16 cellular contexts compared by ENCODE assay signal in genomic region chr2:28449126-28449488, GRCh38. TPM values are rescaled to one million over a fixed set of nuclear protein-coding genes. Genes with fewer than 3 reads are reported as not detected.
DNase-seq lines count a peak whose midpoint lies in the region; ATAC-seq, FAIRE-seq and TF ChIP-seq lines count a peak whose summit lies in the region.
"Had no signal": no experiment of that assay in that cellular context is flagged by ENCODE, and none has a peak within 500 bp of the region (broad histone marks: within the 10 kb centered on the region; RNA-seq: fewer than 3 reads in every experiment).

No MANE protein-coding gene starts in this region.

- H3K9me3 Mint-ChIP-seq in CD14-positive monocyte (no peaks in the 10 kb centered on the region), HFFc6 (no peaks in the 10 kb centered on the region)
- H3K9me3 Mint-ChIP-seq: nephron, T-cell had no signal

- H3K4me1 ChIP-seq in K562 (replicated peaks in 1 of 2; ENCODE audit: control insufficient read depth in 2 of 2, insufficient read depth in 2 of 2, low read length in 2 of 2) (peaks cover 7 to 10% of the 10 kb centered on the region in 2 experiments; a peak in 4 of 5 replicates), sigmoid colon (peaks cover 0 to 6% (median 0%) of the 10 kb centered on the region in 4 donors), prostate gland (replicated peaks) (no peaks in the 10 kb centered on the region)

- no peaks in the 10 kb centered on the region for H3K9me1 ChIP-seq in K562 (ENCODE audit: control insufficient read depth, insufficient read depth, low read length)

- H3K27me3 Mint-ChIP-seq in CD14-positive monocyte (ENCODE audit: low read depth in 3 of 3) (peaks cover 0 to 2% (median under 1%) of the 10 kb centered on the region in 3 donors), HFFc6 (ENCODE audit: insufficient read depth) (no peaks in the 10 kb centered on the region; the same call in 1 of the 2 replicates)
- H3K27me3 Mint-ChIP-seq: T-cell had no signal

- POLR2A ChIA-PET in K562 (lab: Yijun Ruan, JAX) = interaction anchor here (0.6 kb wide), 1 partner anchor 129 kb away, joined by 3 read pairs; no protein-coding TSS in a partner anchor

- CTCF ChIA-PET in K562 (lab: Yijun Ruan, JAX; ENCODE audit: low intra/inter-chr PET ratio) = no interaction called here

- no peak for DNase-seq in CD14-positive monocyte (ENCODE audit: low spot score)
- no peak for DNase-seq in HFFc6
- no peak for DNase-seq in K562 (ENCODE audit: extremely low read depth in 1 of 4, low spot score in 3 of 4)
- peak; percentile 61 for DNase-seq in sigmoid colon
- no peak for DNase-seq in NCI-H2029 treated with DMSO at 0.1 percent for 48 hours (lab: John Stamatoyannopoulos, UW)
- no peak for DNase-seq in NCI-H2196 treated with DMSO at 0.1 percent for 48 hours (lab: John Stamatoyannopoulos, UW; ENCODE audit: unreplicated experiment)
- DNase-seq in prostate gland (ENCODE audit: low spot score) = no peak
- DNase-seq: C1 segment of cervical spinal cord, DND-41, left ventricle myocardium inferior, NCI-H2107, NCI-H748 treated with DMSO at 0.1 percent for 48 hours had no signal

- intact Hi-C loops in CD14-positive monocyte (cut with micrococcal nuclease) (loop anchor here in 1 of 2 donors (5.0 kb wide), 1 partner anchor 42 kb away; no protein-coding TSS in a partner anchor), K562 (cut with micrococcal nuclease) (no loop called here), sigmoid colon (cut with DNase I) (no loop called here), prostate gland (cut with DNase I) (no loop called here)

- in situ Hi-C loops in K562 (cut with MboI) = no loop called here

- 0 out of 2 replicates have a peak, but pooled peaks cover 7% of the 10 kb centered on the region for H4K20me1 ChIP-seq in K562 (replicated peaks; ENCODE audit: control insufficient read depth, insufficient read depth, low read length)

- H3K4me3 Mint-ChIP-seq in CD14-positive monocyte (peak overlapping the region; percentile 54 to 67), HFFc6 (peak overlapping the region; percentile 59; the same call in 1 of the 2 replicates)
- H3K4me3 Mint-ChIP-seq: nephron, T-cell had no signal

- no peak overlapping the region for H2AFZ ChIP-seq in K562 (ENCODE audit: low read depth, low read length)

- H3K9me3 ChIP-seq in K562 (replicated peaks; ENCODE audit: control insufficient read depth, insufficient read depth, low read depth, low read length) (no peaks in the 10 kb centered on the region), sigmoid colon (no peaks in the 10 kb centered on the region), prostate gland (no peaks in the 10 kb centered on the region)
- H3K9me3 ChIP-seq: left ventricle myocardium inferior, upper lobe of right lung had no signal

- H3K36me3 ChIP-seq in K562 (ENCODE audit: control insufficient read depth, insufficient read depth, low read length) (no peaks in the 10 kb centered on the region), sigmoid colon (no peaks in the 10 kb centered on the region), prostate gland (no peaks in the 10 kb centered on the region)
- H3K36me3 ChIP-seq: left ventricle myocardium inferior, upper lobe of right lung had no signal

- H3K27ac ChIP-seq in K562 (ENCODE audit: extremely low read depth, low read depth, low read length) (no peak overlapping the region), sigmoid colon (no peak overlapping the region), prostate gland (no peak overlapping the region)
- H3K27ac ChIP-seq: upper lobe of right lung had no signal

- no peaks in the 10 kb centered on the region for H3K79me2 ChIP-seq in K562 (ENCODE audit: control insufficient read depth, insufficient read depth, low read length)

- H3K4me3 ChIP-seq in K562 (no peak overlapping the region), sigmoid colon (no peak overlapping the region), prostate gland (no peak overlapping the region)
- H3K4me3 ChIP-seq: left ventricle myocardium inferior, upper lobe of right lung had no signal

- TF ChIP-seq POLR2A in K562 (conservative IDR thresholded peaks at IDR 0.05) = no peak
- TF ChIP-seq POLR2A in sigmoid colon (IDR thresholded peaks at IDR 0.05) = no peak
- no peak for TF ChIP-seq POLR2A in prostate gland (IDR thresholded peaks at IDR 0.05)

- no peak for TF ChIP-seq RAD21 in K562 (CRISPR knock-in tag; conservative IDR thresholded peaks at IDR 0.05 in 1 of 2, IDR thresholded peaks at IDR 0.05 in 1 of 2)

- TF ChIP-seq EP300 in K562 (IDR thresholded peaks at IDR 0.05; ENCODE audit: low read length) = no peak
- no peak for TF ChIP-seq EP300 in sigmoid colon (IDR thresholded peaks at IDR 0.05)

- no peak overlapping the region for H3K9ac ChIP-seq in K562 (ENCODE audit: insufficient read depth in 1 of 2, low read depth in 2 of 2, low read length in 2 of 2)

- H3K4me1 Mint-ChIP-seq in CD14-positive monocyte (peaks cover 74% of the 10 kb centered on the region), HFFc6 (ENCODE audit: low read depth) (peaks cover 86% of the 10 kb centered on the region)
- H3K4me1 Mint-ChIP-seq: nephron had no signal

- H3K4me2 ChIP-seq in K562 (ENCODE audit: insufficient read depth, low read length) = peak overlapping the region; percentile 51

- no peak for ATAC-seq in K562

- no TSS peak for BruUV-seq in K562 (replicated peaks; lab: Mats Ljungman, UMichigan)

- TF ChIP-seq CTCF in CD14-positive monocyte (IDR thresholded peaks at IDR 0.05) (no peak), HFFc6 (IDR thresholded peaks at IDR 0.05) (no peak), K562 (IDR thresholded peaks at IDR 0.05 in 2 of 3, conservative IDR thresholded peaks at IDR 0.05 in 1 of 3; ENCODE audit: insufficient read depth in 2 of 3, low read depth in 1 of 3, low read length in 3 of 3) (no peak), sigmoid colon (IDR thresholded peaks at IDR 0.05) (no peak), prostate gland (IDR thresholded peaks at IDR 0.05) (no peak)

- H3K36me3 Mint-ChIP-seq in CD14-positive monocyte (peaks cover 2 to 4% of the 10 kb centered on the region in 2 donors), HFFc6 (ENCODE audit: low read depth) (no peaks in the 10 kb centered on the region)
- H3K36me3 Mint-ChIP-seq: T-cell had no signal

- peaks cover 3 to 15% of the 10 kb centered on the region in 2 experiments; a peak in 2 of 5 replicates for H3K27me3 ChIP-seq in K562 (ENCODE audit: control insufficient read depth in 2 of 2, insufficient read depth in 2 of 2, low read length in 2 of 2)
- H3K27me3 ChIP-seq in sigmoid colon = no peaks in the 10 kb centered on the region
- H3K27me3 ChIP-seq in prostate gland (replicated peaks; ENCODE audit: insufficient read depth) = no peaks in the 10 kb centered on the region
- H3K27me3 ChIP-seq: upper lobe of right lung had no signal

- WGBS in K562 (ENCODE audit: insufficient coverage, low coverage, missing lambda C conversion rate) = 14% methylated on average over 5 of the region's 6 CpGs
- WGBS in sigmoid colon, 2 donors = 93 to 95% methylated on average over 6 of the region's 6 CpGs
- 91% methylated on average over 6 of the region's 6 CpGs for WGBS in prostate gland

- no peak for FAIRE-seq in K562 (lab: Jason Lieb, UNC)
- FAIRE-seq: frontal cortex had no signal

- peak overlapping the region; percentile 97 to 99 (median 99) for H3K27ac Mint-ChIP-seq in CD14-positive monocyte
- H3K27ac Mint-ChIP-seq in HFFc6 = peak overlapping the region; percentile 98
- H3K27ac Mint-ChIP-seq: nephron, T-cell had no signal

RNA-seq across cellular contexts. Expression of gene PLB1, which starts 46.8 kb away (rescaled TPM):
- polyA plus RNA-seq in CD14-positive monocyte (10 to 100 TPM; 20.2 to 23.9 TPM), K562 (2011; rRNA removed) (0.08 and 0.24 TPM in 2 replicates), K562 (2014; fragmentation: Illumina TruSeq; extraction: Trizol) (0.03 and 0.11 TPM in 2 replicates), K562 (2014; fragmentation: Nextera tagmentation; extraction: Ambion mirVana) (under 1 TPM in 1 of 2 experiments, not detected in 1; 0.01 TPM), K562 (2014; rRNA removed) (0.07 and 0.09 TPM in 2 replicates), sigmoid colon (1 to 10 TPM; 1.2 to 1.8 (median 1.4) TPM)
- total RNA-seq in HFFc6 (2021; fragmentation: NEBNext Ultra II Directional; extraction: Animal tissue kit (Norgen Biotek cat#: 25700)) = under 1 TPM; 0.36 to 0.95 (median 0.62) TPM
- total RNA-seq in K562 (2011; cell fraction: chromatin; rRNA removed; ENCODE audit: low replicate concordance) = 0.37 and 0.48 TPM in 2 replicates
- 0.33 TPM in 1 of 2 replicates, not detected in the other for total RNA-seq in K562 (2011; cell fraction: nucleolus; rRNA removed)
- total RNA-seq in K562 (2011; cell fraction: nucleoplasm; rRNA removed) = 0.07 and 0.38 TPM in 2 replicates
- total RNA-seq in K562 (2014; rRNA removed) (0.09 TPM in 1 of 2 replicates, not detected in the other), K562 (2014; rRNA removed; fragmentation: Illumina TruSeq; extraction: Trizol) (not detected in 2 replicates), K562 (2015; rRNA removed; fragmentation: Illumina TruSeq; extraction: Trizol) (0.04 and 0.19 TPM in 2 replicates), K562 (2021) (0.07 TPM in 1 of 2 replicates, not detected in the other), sigmoid colon (10 to 100 TPM in 1 of 4 donors, 1 to 10 TPM in 3; 2.1 to 18.3 (median 5.7) TPM), prostate gland (1 to 10 TPM; 7.4 to 9.6 TPM)
- 0.04 and 0.06 TPM in 2 replicates for polyA plus RNA-seq in K562 (2011; cell fraction: cytosol; rRNA removed)
- 0.28 and 0.35 TPM in 2 replicates for polyA plus RNA-seq in K562 (2011; cell fraction: nucleus; rRNA removed)
- 0.16 and 0.39 TPM in 2 replicates for polyA plus RNA-seq in K562 (2012)
- 0.06 and 0.11 TPM in 2 replicates for polyA minus RNA-seq in K562 (2011; rRNA and poly(A)+ RNA removed)
- polyA minus RNA-seq in K562 (2011; cell fraction: cytosol; rRNA and poly(A)+ RNA removed) = not detected in 2 replicates
- polyA minus RNA-seq in K562 (2011; cell fraction: nucleus; rRNA and poly(A)+ RNA removed) = 0.11 and 0.40 TPM in 2 replicates

RNA-seq across cellular contexts. Expression of gene FOSL2, which starts 56.4 kb away (rescaled TPM):
- polyA plus RNA-seq in CD14-positive monocyte (10 to 100 TPM; 24.8 to 28.6 TPM), K562 (2011; rRNA removed) (0.31 and 0.57 TPM in 2 replicates), K562 (2014; fragmentation: Illumina TruSeq; extraction: Trizol) (0.80 and 0.86 TPM in 2 replicates), K562 (2014; fragmentation: Nextera tagmentation; extraction: Ambion mirVana) (under 1 TPM; 0.04 to 0.07 TPM), K562 (2014; rRNA removed) (0.88 and 0.91 TPM in 2 replicates), sigmoid colon (10 to 100 TPM; 30.0 to 66.2 (median 55.0) TPM)
- 100 to 1,000 TPM in 5 of 6 experiments, 10 to 100 TPM in 1; 90.1 to 128 (median 116) TPM for total RNA-seq in HFFc6 (2021; fragmentation: NEBNext Ultra II Directional; extraction: Animal tissue kit (Norgen Biotek cat#: 25700))
- 0.77 and 2.2 TPM in 2 replicates for total RNA-seq in K562 (2011; cell fraction: chromatin; rRNA removed; ENCODE audit: low replicate concordance)
- 1.4 and 1.5 TPM in 2 replicates for total RNA-seq in K562 (2011; cell fraction: nucleolus; rRNA removed)
- total RNA-seq in K562 (2011; cell fraction: nucleoplasm; rRNA removed) = 0.99 and 1.5 TPM in 2 replicates
- total RNA-seq in K562 (2014; rRNA removed) (0.86 and 1.4 TPM in 2 replicates), K562 (2014; rRNA removed; fragmentation: Illumina TruSeq; extraction: Trizol) (0.45 and 0.51 TPM in 2 replicates), K562 (2015; rRNA removed; fragmentation: Illumina TruSeq; extraction: Trizol) (1.4 and 1.6 TPM in 2 replicates), K562 (2021) (2.9 and 3.1 TPM in 2 replicates), sigmoid colon (100 to 1,000 TPM in 1 of 4 donors, 10 to 100 TPM in 3; 38.9 to 208 (median 67.3) TPM), prostate gland (10 to 100 TPM; 57.4 to 94.2 TPM)
- 0.34 and 0.51 TPM in 2 replicates for polyA plus RNA-seq in K562 (2011; cell fraction: cytosol; rRNA removed)
- 0.77 and 1.00 TPM in 2 replicates for polyA plus RNA-seq in K562 (2011; cell fraction: nucleus; rRNA removed)
- 2.4 and 4.6 TPM in 2 replicates for polyA plus RNA-seq in K562 (2012)
- polyA minus RNA-seq in K562 (2011; rRNA and poly(A)+ RNA removed) = 0.35 and 0.51 TPM in 2 replicates
- polyA minus RNA-seq in K562 (2011; cell fraction: cytosol; rRNA and poly(A)+ RNA removed) = 0.76 and 1.3 TPM in 2 replicates
- 1.1 and 1.4 TPM in 2 replicates for polyA minus RNA-seq in K562 (2011; cell fraction: nucleus; rRNA and poly(A)+ RNA removed)

Comparison
In these comparisons a context has a peak if more than half of its experiments do, and no peak if none do; other contexts are left out.
1. RNA of gene FOSL2, which starts 56.4 kb away (total RNA-seq): 90.1 to 128 TPM in HFFc6, 57.4 to 94.2 TPM in prostate gland and 38.9 to 208 TPM in sigmoid colon; 0.45 to 3.1 TPM in K562; every median in the first group is over 4 times any median in the second.